In the genomic region with DNA sequence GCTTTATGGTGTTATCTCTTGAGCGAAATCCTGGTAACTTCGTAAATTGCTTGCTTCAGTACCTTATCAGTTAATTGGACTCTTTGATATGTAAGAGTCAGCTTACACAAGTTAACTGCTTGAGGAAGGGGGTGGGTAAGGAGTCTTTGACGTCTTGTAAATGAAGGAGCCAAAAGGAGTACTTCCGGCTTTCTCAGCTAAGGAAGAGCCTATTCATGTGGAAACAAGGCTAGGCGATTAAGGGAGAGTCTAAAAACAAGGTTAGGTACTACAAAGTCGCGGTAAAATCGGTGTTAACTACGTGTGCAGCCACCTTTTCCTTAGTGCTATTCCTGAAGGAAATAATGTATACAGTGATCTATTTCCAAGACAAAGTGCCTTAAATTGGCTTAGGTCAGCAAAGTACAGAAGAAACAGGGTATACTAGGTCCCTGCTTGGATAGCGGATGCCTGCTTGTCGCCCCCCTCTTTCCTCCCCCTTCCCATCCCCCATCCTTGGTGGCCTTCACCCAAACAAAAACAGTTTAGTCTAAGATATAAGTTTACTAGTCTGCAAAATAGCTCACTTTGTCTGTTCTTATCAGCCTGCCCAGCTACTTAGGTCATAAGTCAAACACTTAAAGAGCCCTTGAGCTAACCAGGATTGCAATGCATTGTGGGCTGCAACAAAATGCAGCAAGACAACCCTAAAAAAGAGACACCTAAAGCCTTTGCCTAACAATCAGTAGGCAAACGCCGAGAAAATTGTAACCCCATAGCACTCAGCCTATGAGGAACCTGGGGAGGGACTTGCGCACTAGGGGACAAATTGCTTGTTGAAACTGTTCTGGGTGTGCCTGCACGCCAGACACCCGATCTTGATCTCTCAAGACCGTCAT, we compare ENCODE assay signal across 15 cellular contexts.
A peak's percentile ranks its signal among the peaks of the same experiment; 100 is the strongest.
DNase-seq lines count a peak whose midpoint lies in the region; ATAC-seq, FAIRE-seq and TF ChIP-seq lines count a peak whose summit lies in the region.
"Had no signal": no experiment of that assay in that cellular context is flagged by ENCODE, and none has a peak within 500 bp of the region (broad histone marks: within the 10 kb centered on the region; RNA-seq: fewer than 3 reads in every experiment).

No MANE protein-coding gene starts in this region.

- H2AFZ ChIP-seq in K562 (ENCODE audit: low read depth, low read length), result peak overlapping the region; percentile 66

- H3K4me3 ChIP-seq in K562 (peak overlapping the region; percentile 26), gastrocnemius medialis (no peak overlapping the region)
- H3K4me3 ChIP-seq: tibial nerve had no signal

- in situ Hi-C loops in K562 (cut with MboI), result no loop called here
- in situ Hi-C loops in gastrocnemius medialis (cut with MboI; ENCODE audit: low sequenced_read_pairs in 4 of 4), result no loop called here

- peaks cover 8% of the 10 kb centered on the region for H3K9me3 Mint-ChIP-seq in activated naive CD4-positive, alpha-beta T cell treated with anti-CD3 and anti-CD28 coated beads for 36 hours
- peaks cover 19% of the 10 kb centered on the region for H3K9me3 Mint-ChIP-seq in nephron

- H3K27ac Mint-ChIP-seq in activated naive CD4-positive, alpha-beta T cell treated with anti-CD3 and anti-CD28 coated beads for 36 hours, result peak overlapping the region; percentile 23
- no peak overlapping the region for H3K27ac Mint-ChIP-seq in nephron
- H3K27ac Mint-ChIP-seq: activated T-cell treated with anti-CD3 and anti-CD28 coated beads, Interleukin-2, amount 50 U/mL, for 24 hours; progenitor cell of endocrine pancreas had no signal

- H3K9me1 ChIP-seq in K562 (ENCODE audit: control insufficient read depth, insufficient read depth, low read length), result no peaks in the 10 kb centered on the region

- H3K4me1 ChIP-seq in K562 (replicated peaks in 1 of 2; ENCODE audit: control insufficient read depth in 2 of 2, insufficient read depth in 2 of 2, low read length in 2 of 2), result peaks cover 22 to 30% of the 10 kb centered on the region in 2 experiments
- no peaks in the 10 kb centered on the region for H3K4me1 ChIP-seq in gastrocnemius medialis

- H3K4me1 Mint-ChIP-seq in activated naive CD4-positive, alpha-beta T cell treated with anti-CD3 and anti-CD28 coated beads for 36 hours (ENCODE audit: low read depth), result peaks cover 16% of the 10 kb centered on the region
- H3K4me1 Mint-ChIP-seq in nephron, result peaks cover 5% of the 10 kb centered on the region

- WGBS in K562 (ENCODE audit: insufficient coverage, low coverage, missing lambda C conversion rate), result 5% methylated on average over 15 of the region's 17 CpGs

- H3K27ac ChIP-seq in K562 (ENCODE audit: extremely low read depth, low read depth, low read length), result peak overlapping the region; percentile 67
- no peak overlapping the region for H3K27ac ChIP-seq in gastrocnemius medialis
- H3K27ac ChIP-seq: tibial nerve had no signal

- 0 out of 4 replicates have a peak, but pooled peaks of 1 of the 2 experiments have one; percentile 21 for TF ChIP-seq RAD21 in K562 (CRISPR knock-in tag; conservative IDR thresholded peaks at IDR 0.05 in 1 of 2, IDR thresholded peaks at IDR 0.05 in 1 of 2)

- peak overlapping the region; percentile 81 for H3K4me2 ChIP-seq in K562 (ENCODE audit: insufficient read depth, low read length)

- peak; percentile 50; the same call in 1 of the 2 replicates for TF ChIP-seq EP300 in K562 (IDR thresholded peaks at IDR 0.05; ENCODE audit: low read length)

- BruUV-seq in K562 (replicated peaks; lab: Mats Ljungman, UMichigan), result no TSS peak

- H3K27me3 Mint-ChIP-seq in activated naive CD4-positive, alpha-beta T cell treated with anti-CD3 and anti-CD28 coated beads for 36 hours (ENCODE audit: low read depth), result peaks cover 91% of the 10 kb centered on the region
- H3K27me3 Mint-ChIP-seq in nephron (ENCODE audit: low read depth), result peaks cover 99% of the 10 kb centered on the region

- no peak for DNase-seq in activated naive CD4-positive, alpha-beta T cell treated with anti-CD3 and anti-CD28 coated beads for 36 hours
- DNase-seq in activated naive CD4-positive, alpha-beta T cell treated with Interleukin-2 at 50 U/mL for 16 hours, result no peak
- DNase-seq in NCI-H1105 treated with DMSO at 0.1 percent for 48 hours (lab: John Stamatoyannopoulos, UW) (peak; percentile 71), K562 (ENCODE audit: extremely low read depth in 1 of 4, low spot score in 3 of 4) (peak in 3 of 4 experiments; percentile 15 to 83 (median 30)), gastrocnemius medialis (no peak)
- DNase-seq: activated CD4-positive, CD25-positive, alpha-beta regulatory T cell; activated T-cell treated with anti-CD3 and anti-CD28 coated beads, Interleukin-2, amount 50 U/mL, for 24 hours; NCI-H1436; NCI-H526; SIG-M5 had no signal

- H3K36me3 ChIP-seq in K562 (ENCODE audit: control insufficient read depth, insufficient read depth, low read length), result no peaks in the 10 kb centered on the region
- no peaks in the 10 kb centered on the region for H3K36me3 ChIP-seq in gastrocnemius medialis
- H3K36me3 ChIP-seq: tibial nerve had no signal

- CTCF ChIA-PET in activated naive CD4-positive, alpha-beta T cell treated with anti-CD3 and anti-CD28 coated beads for 36 hours (lab: Charles Lee), result no interaction called here
- CTCF ChIA-PET in K562 (lab: Yijun Ruan, JAX; ENCODE audit: low intra/inter-chr PET ratio), result no interaction called here

- TF ChIP-seq CTCF in K562 (IDR thresholded peaks at IDR 0.05 in 2 of 3, conservative IDR thresholded peaks at IDR 0.05 in 1 of 3; ENCODE audit: insufficient read depth in 2 of 3, low read depth in 1 of 3, low read length in 3 of 3), result no peak
- no peak for TF ChIP-seq CTCF in nephron (IDR thresholded peaks at IDR 0.05; ENCODE audit: unreplicated experiment in 3 of 3)
- TF ChIP-seq CTCF in gastrocnemius medialis (IDR thresholded peaks at IDR 0.05 in 4 of 5, conservative IDR thresholded peaks at IDR 0.05 in 1 of 5), result no peak

- no peaks in the 10 kb centered on the region for H3K9me3 ChIP-seq in K562 (replicated peaks; ENCODE audit: control insufficient read depth, insufficient read depth, low read depth, low read length)
- H3K9me3 ChIP-seq in gastrocnemius medialis, result no peaks in the 10 kb centered on the region

- peak overlapping the region; percentile 32 to 43; a peak in 3 of 4 replicates for H3K9ac ChIP-seq in K562 (ENCODE audit: insufficient read depth in 1 of 2, low read depth in 2 of 2, low read length in 2 of 2)

- ATAC-seq in K562, result peak; percentile 83
- ATAC-seq in GM21390 (IDR thresholded peaks at IDR 0.05; ENCODE audit: unreplicated experiment), result no peak
- no peak for ATAC-seq in HG03457 (IDR thresholded peaks at IDR 0.05; ENCODE audit: unreplicated experiment)
- no peak for ATAC-seq in gastrocnemius medialis

- H3K27me3 ChIP-seq in K562 (ENCODE audit: control insufficient read depth in 2 of 2, insufficient read depth in 2 of 2, low read length in 2 of 2) (no peaks in the 10 kb centered on the region), gastrocnemius medialis (peaks cover 84 to 89% (median 85%) of the 10 kb centered on the region in 3 donors)

- H3K36me3 Mint-ChIP-seq in activated naive CD4-positive, alpha-beta T cell treated with anti-CD3 and anti-CD28 coated beads for 36 hours (ENCODE audit: low read depth), result peaks cover 11% of the 10 kb centered on the region
- H3K36me3 Mint-ChIP-seq in nephron (ENCODE audit: low read depth), result no peaks in the 10 kb centered on the region

- H4K20me1 ChIP-seq in K562 (replicated peaks; ENCODE audit: control insufficient read depth, insufficient read depth, low read length), result no peaks in the 10 kb centered on the region

- TF ChIP-seq POLR2A in K562 (conservative IDR thresholded peaks at IDR 0.05), result 0 out of 2 replicates have a peak, but pooled peaks have one; percentile 47
- no peak for TF ChIP-seq POLR2A in gastrocnemius medialis (IDR thresholded peaks at IDR 0.05)

- H3K79me2 ChIP-seq in K562 (ENCODE audit: control insufficient read depth, insufficient read depth, low read length), result no peaks in the 10 kb centered on the region

- FAIRE-seq in K562 (lab: Jason Lieb, UNC), result peak; percentile 70

- POLR2A ChIA-PET in K562 (lab: Yijun Ruan, JAX), result interaction anchor here (1.1 to 4.6 kb wide), 8 partner anchors 11 to 204 kb away, joined by 3 to 38 read pairs (median 6); no protein-coding TSS in a partner anchor

- no peak overlapping the region for H3K4me3 Mint-ChIP-seq in activated naive CD4-positive, alpha-beta T cell treated with anti-CD3 and anti-CD28 coated beads for 36 hours
- peak overlapping the region; percentile 6 to 79 (median 15) for H3K4me3 Mint-ChIP-seq in nephron
- H3K4me3 Mint-ChIP-seq: activated T-cell treated with anti-CD3 and anti-CD28 coated beads, Interleukin-2, amount 50 U/mL, for 24 hours had no signal

- intact Hi-C loops in activated naive CD4-positive, alpha-beta T cell treated with anti-CD3 and anti-CD28 coated beads for 36 hours (cut with micrococcal nuclease), result loop anchor here (2.0 to 10.0 kb wide), 2 partner anchors 40 to 1492 kb away; no protein-coding TSS in a partner anchor
- intact Hi-C loops in K562 (cut with micrococcal nuclease), result loop anchor here (2.0 kb wide), 1 partner anchor 18 kb away; no protein-coding TSS in a partner anchor
- intact Hi-C loops in gastrocnemius medialis (cut with DNase I; ENCODE audit: low total_unique reads), result no loop called here

TF ChIP-seq in K562, 482 proteins besides CTCF, POLR2A, EP300 and RAD21 (continues in another document):
- TF ChIP-seq, protein P1, sequence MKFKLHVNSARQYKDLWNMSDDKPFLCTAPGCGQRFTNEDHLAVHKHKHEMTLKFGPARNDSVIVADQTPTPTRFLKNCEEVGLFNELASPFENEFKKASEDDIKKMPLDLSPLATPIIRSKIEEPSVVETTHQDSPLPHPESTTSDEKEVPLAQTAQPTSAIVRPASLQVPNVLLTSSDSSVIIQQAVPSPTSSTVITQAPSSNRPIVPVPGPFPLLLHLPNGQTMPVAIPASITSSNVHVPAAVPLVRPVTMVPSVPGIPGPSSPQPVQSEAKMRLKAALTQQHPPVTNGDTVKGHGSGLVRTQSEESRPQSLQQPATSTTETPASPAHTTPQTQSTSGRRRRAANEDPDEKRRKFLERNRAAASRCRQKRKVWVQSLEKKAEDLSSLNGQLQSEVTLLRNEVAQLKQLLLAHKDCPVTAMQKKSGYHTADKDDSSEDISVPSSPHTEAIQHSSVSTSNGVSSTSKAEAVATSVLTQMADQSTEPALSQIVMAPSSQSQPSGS (CRISPR knock-in tag; IDR thresholded peaks at IDR 0.05), result no peak
- TF ChIP-seq KAT7 (CRISPR knock-in tag; IDR thresholded peaks at IDR 0.05; ENCODE audit: borderline replicate concordance), result no peak
- peak; percentile 77 for TF ChIP-seq ELF1 (tag; IDR thresholded peaks at IDR 0.05)
- TF ChIP-seq, protein P2, sequence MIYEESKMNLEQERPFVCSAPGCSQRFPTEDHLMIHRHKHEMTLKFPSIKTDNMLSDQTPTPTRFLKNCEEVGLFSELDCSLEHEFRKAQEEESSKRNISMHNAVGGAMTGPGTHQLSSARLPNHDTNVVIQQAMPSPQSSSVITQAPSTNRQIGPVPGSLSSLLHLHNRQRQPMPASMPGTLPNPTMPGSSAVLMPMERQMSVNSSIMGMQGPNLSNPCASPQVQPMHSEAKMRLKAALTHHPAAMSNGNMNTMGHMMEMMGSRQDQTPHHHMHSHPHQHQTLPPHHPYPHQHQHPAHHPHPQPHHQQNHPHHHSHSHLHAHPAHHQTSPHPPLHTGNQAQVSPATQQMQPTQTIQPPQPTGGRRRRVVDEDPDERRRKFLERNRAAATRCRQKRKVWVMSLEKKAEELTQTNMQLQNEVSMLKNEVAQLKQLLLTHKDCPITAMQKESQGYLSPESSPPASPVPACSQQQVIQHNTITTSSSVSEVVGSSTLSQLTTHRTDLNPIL (CRISPR knock-in tag; IDR thresholded peaks at IDR 0.05), result no peak

Comparison
In these comparisons a context has a peak if more than half of its experiments do, and no peak if none do; other contexts are left out.
1. DNase-seq: peak in NCI-H1105 treated with DMSO at 0.1 percent for 48 hours (single experiment) and K562 (3 of 4); none in activated naive CD4-positive, alpha-beta T cell treated with anti-CD3 and anti-CD28 coated beads for 36 hours (single experiment), activated naive CD4-positive, alpha-beta T cell treated with Interleukin-2 at 50 U/mL for 16 hours (single experiment) and gastrocnemius medialis (0 of 2).